12 cellular contexts compared by ENCODE assay signal in the genomic region with DNA sequence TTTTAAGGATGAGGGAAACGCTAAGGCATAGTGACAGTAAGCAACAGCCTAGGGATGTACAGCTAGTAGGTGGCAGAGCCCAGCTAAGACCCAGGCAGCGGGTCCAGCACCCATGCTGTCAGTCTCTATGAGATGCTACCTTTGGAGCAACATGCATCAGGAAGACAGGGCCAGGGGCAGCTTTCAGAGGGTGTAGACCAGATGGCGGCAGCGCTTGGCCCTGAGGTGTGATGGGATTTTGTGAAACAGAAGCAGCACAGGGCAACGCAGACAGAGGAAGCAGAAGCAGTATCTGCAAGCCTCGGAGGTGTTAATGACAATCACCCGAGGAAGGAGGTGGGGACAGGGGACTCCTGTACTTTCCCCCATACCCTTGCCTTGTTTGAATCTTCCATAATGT. TPM values are rescaled to one million over a fixed set of nuclear protein-coding genes. Genes with fewer than 3 reads are reported as not detected.
A peak's percentile ranks its signal among the peaks of the same experiment; 100 is the strongest.
DNase-seq lines count a peak whose midpoint lies in the region; ATAC-seq and TF ChIP-seq lines count a peak whose summit lies in the region.
"Had no signal": no experiment of that assay in that cellular context is flagged by ENCODE, and none has a peak within 500 bp of the region (broad histone marks: within the 10 kb centered on the region; RNA-seq: fewer than 3 reads in every experiment).

No MANE protein-coding gene starts in this region.

- 75 to 89% (median 83%) methylated on average over 7 of the region's 7 CpGs for WGBS in spleen, 5 donors
- 86 to 96% (median 89%) methylated on average over 7 of the region's 7 CpGs for WGBS in adrenal gland, 4 donors

- H3F3A ChIP-seq in PC-3 (ENCODE audit: low read length, unreplicated experiment), result no peaks in the 10 kb centered on the region

- H3K27ac Mint-ChIP-seq in CD14-positive monocyte (no peak overlapping the region), glutamatergic neuron (ENCODE audit: unreplicated experiment) (no peak overlapping the region)

- no TSS peak for BruUV-seq in PC-3 (replicated peaks; lab: Mats Ljungman, UMichigan)

- H3K27ac ChIP-seq in PC-3 (ENCODE audit: low read length) (peak overlapping the region; percentile 83), spleen (no peak overlapping the region), adrenal gland (no peak overlapping the region)
- H3K27ac ChIP-seq: SJCRH30 had no signal

- H3K4me1 Mint-ChIP-seq in CD14-positive monocyte (peaks cover 23% of the 10 kb centered on the region), glutamatergic neuron (ENCODE audit: low read depth, unreplicated experiment) (no peaks in the 10 kb centered on the region)

- no peak overlapping the region for H3K4me3 ChIP-seq in PC-3 (ENCODE audit: low read length)
- H3K4me3 ChIP-seq in spleen, result no peak overlapping the region
- H3K4me3 ChIP-seq in adrenal gland, result no peak overlapping the region
- H3K4me3 ChIP-seq: SJCRH30 had no signal

- ATAC-seq in PC-3, result no peak

- H3K27me3 Mint-ChIP-seq in CD14-positive monocyte (ENCODE audit: low read depth in 3 of 3), result peaks cover 3 to 6% (median 6%) of the 10 kb centered on the region in 3 donors
- H3K27me3 Mint-ChIP-seq in glutamatergic neuron (ENCODE audit: unreplicated experiment), result peaks cover 2% of the 10 kb centered on the region

- TF ChIP-seq CTCF in CD14-positive monocyte (IDR thresholded peaks at IDR 0.05) (no peak), PC-3 (conservative IDR thresholded peaks at IDR 0.05; ENCODE audit: low read depth, low read length) (no peak), glutamatergic neuron (IDR thresholded peaks at IDR 0.05; ENCODE audit: partially characterized antibody, unreplicated experiment) (no peak), spleen (IDR thresholded peaks at IDR 0.05 in 8 of 11, conservative IDR thresholded peaks at IDR 0.05 in 3 of 11) (no peak), adrenal gland (IDR thresholded peaks at IDR 0.05) (no peak)

- CTCF ChIA-PET in PC-3 (lab: Charles Lee), result no interaction called here

- peak overlapping the region; percentile 49 for H3K4me2 ChIP-seq in PC-3 (ENCODE audit: low read length)

- DNase-seq in CD14-positive monocyte (ENCODE audit: low spot score) (peak; percentile 21), PC-3 (no peak), glutamatergic neuron (peak; percentile 10), spleen (peak; percentile 43), GDM1 (lab: John Stamatoyannopoulos, UW) (no peak), NCI-H128 (lab: John Stamatoyannopoulos, UW; ENCODE audit: unreplicated experiment) (no peak), adrenal gland (no peak)
- DNase-seq: Kasumi-1, NCI-H1417, NCI-H1930, NCI-H510A, SJCRH30 had no signal

- H4K20me1 ChIP-seq in PC-3 (ENCODE audit: low read length), result no peaks in the 10 kb centered on the region

- H3K9me3 Mint-ChIP-seq in CD14-positive monocyte, result no peaks in the 10 kb centered on the region
- H3K9me3 Mint-ChIP-seq in glutamatergic neuron (ENCODE audit: unreplicated experiment), result peaks cover 4% of the 10 kb centered on the region

- H3K36me3 ChIP-seq in PC-3 (ENCODE audit: low read depth, low read length) (no peaks in the 10 kb centered on the region), spleen (no peaks in the 10 kb centered on the region), adrenal gland (replicated peaks in 1 of 2) (no peaks in the 10 kb centered on the region)
- H3K36me3 ChIP-seq: SJCRH30 had no signal

- H3K4me1 ChIP-seq in PC-3 (ENCODE audit: insufficient read depth, low read length), result peaks cover 67% of the 10 kb centered on the region
- H3K4me1 ChIP-seq in spleen, result peaks cover 0 to 16% (median 6%) of the 10 kb centered on the region in 6 donors
- H3K4me1 ChIP-seq in adrenal gland (replicated peaks in 1 of 2), result peaks cover 7 to 11% of the 10 kb centered on the region in 2 donors

- H3K9me3 ChIP-seq in PC-3 (ENCODE audit: low read length) (no peaks in the 10 kb centered on the region), spleen (no peaks in the 10 kb centered on the region), adrenal gland (replicated peaks in 1 of 3) (no peaks in the 10 kb centered on the region)
- H3K9me3 ChIP-seq: SJCRH30 had no signal

- no peaks in the 10 kb centered on the region for H3K79me2 ChIP-seq in PC-3 (ENCODE audit: low read length)

- no peaks in the 10 kb centered on the region for H3K36me3 Mint-ChIP-seq in CD14-positive monocyte
- no peaks in the 10 kb centered on the region for H3K36me3 Mint-ChIP-seq in glutamatergic neuron (ENCODE audit: unreplicated experiment)

- peak overlapping the region; percentile 56 for H2AFZ ChIP-seq in PC-3 (ENCODE audit: low read length)

- peak overlapping the region; percentile 17 for H3K9ac ChIP-seq in PC-3 (ENCODE audit: low read length)

- H3K27me3 ChIP-seq in PC-3 (ENCODE audit: low read length), result no peaks in the 10 kb centered on the region
- no peaks in the 10 kb centered on the region for H3K27me3 ChIP-seq in spleen (replicated peaks in 1 of 7)
- no peaks in the 10 kb centered on the region for H3K27me3 ChIP-seq in adrenal gland

- H3K9me2 ChIP-seq in PC-3 (replicated peaks; ENCODE audit: low read length), result no peaks in the 10 kb centered on the region

- TF ChIP-seq POLR2A in spleen (IDR thresholded peaks at IDR 0.05) (no peak), adrenal gland (IDR thresholded peaks at IDR 0.05) (no peak)

- POLR2A ChIA-PET in PC-3 (lab: Charles Lee; ENCODE audit: unreplicated experiment), result no interaction called here

- H3K4me3 Mint-ChIP-seq in CD14-positive monocyte, result no peak overlapping the region
- H3K4me3 Mint-ChIP-seq in glutamatergic neuron (ENCODE audit: unreplicated experiment), result no peak overlapping the region

- intact Hi-C loops in CD14-positive monocyte (cut with micrococcal nuclease) (no loop called here), PC-3 (cut with micrococcal nuclease) (loop anchor here (2.0 to 10.0 kb wide), 3 partner anchors 39 to 77 kb away; a partner anchor contains a TSS), spleen (cut with DNase I; ENCODE audit: low total_unique reads) (no loop called here), adrenal gland (cut with DNase I) (no loop called here)

RNA-seq across cellular contexts. Expression of a gene that starts 43.2 kb away (rescaled TPM):
- polyA plus RNA-seq in CD14-positive monocyte (not detected), spleen (1 to 10 TPM in 1 of 3 donors, under 1 TPM in 2; 0.54 to 3.5 (median 0.85) TPM), adrenal gland (10 to 100 TPM in 1 of 3 donors, 1 to 10 TPM in 2; 6.7 to 19.2 (median 6.7) TPM)
- total RNA-seq in PC-3 (2014; rRNA removed) (358 and 362 TPM in 2 replicates), glutamatergic neuron (ENCODE audit: unreplicated experiment) (0.93 TPM), spleen (10 to 100 TPM in 6 of 7 donors, 1 to 10 TPM in 1; 6.0 to 43.8 (median 21.7) TPM), adrenal gland (10 to 100 TPM in 5 of 8 donors, 1 to 10 TPM in 3; 3.1 to 74.2 (median 24.4) TPM)

Comparison
In these comparisons a context has a peak if more than half of its experiments do, and no peak if none do; other contexts are left out.
1. DNase-seq: peak in CD14-positive monocyte (single experiment), glutamatergic neuron (single experiment) and spleen (single experiment); none in PC-3 (single experiment), GDM1 (single experiment), NCI-H128 (single experiment) and adrenal gland (0 of 7).